In the genomic region with DNA sequence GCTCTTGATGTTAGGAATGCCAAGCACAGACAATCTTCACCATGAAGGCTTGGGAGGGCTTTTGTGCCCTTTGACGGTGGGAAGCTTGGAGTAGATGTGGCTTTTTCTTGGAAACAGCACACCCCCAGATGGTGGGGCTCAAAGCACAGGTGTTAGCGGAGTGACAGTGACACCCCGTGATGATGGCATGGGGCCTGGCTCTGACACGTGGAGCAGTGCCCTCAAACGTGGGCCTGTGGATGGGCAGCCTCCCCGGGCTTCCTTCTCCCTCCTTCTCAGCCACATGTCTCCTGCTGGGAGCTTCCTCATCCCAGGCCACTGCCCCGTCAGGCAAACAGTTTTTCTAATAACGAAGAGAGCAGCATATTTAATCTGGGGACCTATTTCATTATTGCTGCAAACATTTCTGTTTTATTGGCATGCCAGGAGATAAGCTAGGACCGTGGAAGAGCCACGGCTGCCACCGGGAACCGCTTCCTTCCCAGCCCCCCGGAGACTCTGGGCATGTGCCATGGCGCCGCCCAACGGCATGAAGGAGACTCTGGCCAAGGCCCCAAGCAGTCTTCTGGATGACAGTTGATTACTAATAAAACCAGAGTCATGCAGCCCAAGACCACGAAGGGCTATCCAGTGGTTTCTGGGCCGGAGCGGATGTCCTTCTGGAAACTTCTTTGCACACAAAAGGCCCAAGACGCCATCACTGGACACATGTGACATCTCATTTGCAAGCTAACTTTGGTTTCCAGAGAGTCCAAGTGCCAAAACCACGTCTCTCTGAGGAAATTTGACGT, we compare ENCODE assay signal across 26 cellular contexts.
DNase-seq lines count a peak whose midpoint lies in the region; FAIRE-seq and TF ChIP-seq lines count a peak whose summit lies in the region.
"Had no signal": no experiment of that assay in that cellular context is flagged by ENCODE, and none has a peak within 500 bp of the region (broad histone marks: within the 10 kb centered on the region; RNA-seq: fewer than 3 reads in every experiment).

No MANE protein-coding gene starts in this region.

- no peaks in the 10 kb centered on the region for H3K36me3 Mint-ChIP-seq in astrocyte (ENCODE audit: low read depth, unreplicated experiment)
- H3K36me3 Mint-ChIP-seq: CD8-positive, alpha-beta T cell had no signal

- no peak overlapping the region for H2AFZ ChIP-seq in astrocyte (ENCODE audit: low read depth, low read length)

- peaks cover 4% of the 10 kb centered on the region for H3K27me3 ChIP-seq in astrocyte (ENCODE audit: insufficient read depth, low read length)

- H3K27me3 Mint-ChIP-seq in astrocyte (ENCODE audit: low read depth, unreplicated experiment): peaks cover 29% of the 10 kb centered on the region

- H3K4me1 Mint-ChIP-seq in astrocyte (ENCODE audit: low read depth, unreplicated experiment): no peaks in the 10 kb centered on the region
- H3K4me1 Mint-ChIP-seq: B cell had no signal

- H3K36me3 ChIP-seq in astrocyte (ENCODE audit: insufficient read depth, low read length): no peaks in the 10 kb centered on the region

- no peak for FAIRE-seq in astrocyte (lab: Jason Lieb, UNC)
- FAIRE-seq: G401.6 had no signal

- TF ChIP-seq CTCF in astrocyte (IDR thresholded peaks at IDR 0.05; ENCODE audit: insufficient read depth, low read depth, low read length): no peak

- no peaks in the 10 kb centered on the region for H4K20me1 ChIP-seq in astrocyte (ENCODE audit: insufficient read depth, low read length)

- H3K9ac ChIP-seq in astrocyte (ENCODE audit: low read length): no peak overlapping the region

- no peaks in the 10 kb centered on the region for H3K4me1 ChIP-seq in astrocyte (ENCODE audit: insufficient read depth, low read length)
- H3K4me1 ChIP-seq: Caco-2 had no signal

- H3K9me3 Mint-ChIP-seq in astrocyte (ENCODE audit: unreplicated experiment): peaks cover 1% of the 10 kb centered on the region

- no peak overlapping the region for H3K4me3 ChIP-seq in astrocyte (ENCODE audit: insufficient read depth, low read depth, low read length)

- H3K79me2 ChIP-seq in astrocyte (ENCODE audit: insufficient read depth, low read length): no peaks in the 10 kb centered on the region

- no peak overlapping the region for H3K27ac ChIP-seq in astrocyte (ENCODE audit: low read depth, low read length)
- H3K27ac ChIP-seq: 22Rv1, C4-2B, HL-60 had no signal

- peak; percentile 20 for DNase-seq in activated CD8-positive, alpha-beta memory T cell treated with anti-CD3 and anti-CD28 coated beads, Interleukin-2, amount 50 U/mL, for 48 hours
- DNase-seq in activated CD8-positive, alpha-beta memory T cell treated with anti-CD3 and anti-CD28 coated beads for 24 hours: no peak
- DNase-seq in astrocyte (ENCODE audit: low read depth) (peak; percentile 10), mesenteric fat pad (ENCODE audit: low spot score) (peak; percentile 85), ureter (ENCODE audit: low spot score) (peak; percentile 57), NCI-H146 (lab: John Stamatoyannopoulos, UW) (no peak), Kasumi-1 (lab: John Stamatoyannopoulos, UW) (no peak)
- DNase-seq: CD8-positive, alpha-beta T cell; Karpas-422; MV-4-11; NCI-H1105; NCI-H1436 treated with DMSO at 0.1 percent for 48 hours; NCI-H1930; NCI-H2107; NCI-H446; NCI-H524 treated with DMSO at 0.1 percent for 48 hours; NCI-H82; NK-92 treated with Interleukin-12 subunit alpha and Interleukin-12 subunit beta, amount 100 ng/mL, for 24 hours; PC-3; SHP77 had no signal

- H3K4me3 Mint-ChIP-seq in astrocyte (ENCODE audit: unreplicated experiment): no peak overlapping the region
- H3K4me3 Mint-ChIP-seq: B cell; CD8-positive, alpha-beta T cell had no signal

- H3K4me2 ChIP-seq in astrocyte (ENCODE audit: low read length): no peak overlapping the region

- no peak overlapping the region for H3K27ac Mint-ChIP-seq in astrocyte (ENCODE audit: unreplicated experiment)
- H3K27ac Mint-ChIP-seq: B cell; CD8-positive, alpha-beta T cell had no signal

- H3K9me3 ChIP-seq in astrocyte (ENCODE audit: insufficient read depth, low read depth, low read length): no peaks in the 10 kb centered on the region
- H3K9me3 ChIP-seq: Caco-2 had no signal

Comparison
In these comparisons a context has a peak if more than half of its experiments do, and no peak if none do; other contexts are left out.
1. DNase-seq: peak in activated CD8-positive, alpha-beta memory T cell treated with anti-CD3 and anti-CD28 coated beads, Interleukin-2, amount 50 U/mL, for 48 hours (single experiment), astrocyte (single experiment), mesenteric fat pad (single experiment) and ureter (single experiment); none in activated CD8-positive, alpha-beta memory T cell treated with anti-CD3 and anti-CD28 coated beads for 24 hours (single experiment), NCI-H146 (single experiment) and Kasumi-1 (0 of 2).